21 cellular contexts compared by ENCODE assay signal in genomic region chr17:66959641-66960375, GRCh38. TPM values are rescaled to one million over a fixed set of nuclear protein-coding genes. Genes with fewer than 3 reads are reported as not detected.
"Had no signal": no experiment of that assay in that cellular context is flagged by ENCODE, and none has a peak within 500 bp of the region (broad histone marks: within the 10 kb centered on the region; RNA-seq: fewer than 3 reads in every experiment).

No MANE protein-coding gene starts in this region.

- H3K36me3 ChIP-seq: adrenal gland, breast epithelium had no signal

- H3K4me1 ChIP-seq: breast epithelium had no signal

- H3K9me3 ChIP-seq: adrenal gland, breast epithelium had no signal

- DNase-seq: activated CD4-positive, alpha-beta T cell treated with anti-CD3 and anti-CD28 coated beads for 48 hours; activated CD4-positive, alpha-beta T cell treated with anti-CD3 and anti-CD28 coated beads, Interleukin-2, amount 50 U/mL, for 4 hours; activated CD4-positive, CD25-positive, alpha-beta regulatory T cell treated with anti-CD3 and anti-CD28 coated beads, Interleukin-2, amount 50 U/mL, for 72 hours; activated CD8-positive, alpha-beta memory T cell treated with anti-CD3 and anti-CD28 coated beads, Interleukin-2, amount 50 U/mL, for 48 hours; activated CD8-positive, alpha-beta T cell treated with anti-CD3 and anti-CD28 coated beads, Interleukin-2, amount 10 ng/mL, durations not matched to agents 7 days and 5 days; activated naive CD4-positive, alpha-beta T cell treated with anti-CD3 and anti-CD28 coated beads, Interleukin-2, amount 50 U/mL, for 16 hours; activated naive CD8-positive, alpha-beta T cell treated with anti-CD3 and anti-CD28 coated beads, Interleukin-2, amount 10 ng/mL, durations not matched to agents 7 days and 5 days; activated T-cell treated with anti-CD3 and anti-CD28 coated beads, Interleukin-2, amount 50 U/mL, for 1 hour; adrenal gland; anterior cingulate cortex; caudate nucleus; Kasumi-1; NCI-H1048; NCI-H187 treated with DMSO at 0.1 percent for 48 hours; NCI-H2081 treated with DMSO at 0.1 percent for 48 hours; NCI-H446; NCI-H526 treated with DMSO at 0.1 percent for 48 hours; SHP77 had no signal

- ATAC-seq: activated CD8-positive, alpha-beta T cell treated with anti-CD3 and anti-CD28 coated beads, Interleukin-2, amount 10 ng/mL, durations not matched to agents 7 days and 5 days; WTC11 had no signal

- H3K4me3 ChIP-seq: adrenal gland, breast epithelium had no signal

- H3K27ac ChIP-seq: adrenal gland, breast epithelium had no signal

RNA-seq across cellular contexts. Expression of gene CACNG4, which starts 4.7 kb away (rescaled TPM):
- total RNA-seq: activated CD8-positive, alpha-beta T cell treated with anti-CD3 and anti-CD28 coated beads, Interleukin-2, amount 10 ng/mL, durations not matched to agents 7 days and 5 days; activated naive CD8-positive, alpha-beta T cell treated with anti-CD3 and anti-CD28 coated beads, Interleukin-2, amount 10 ng/mL, durations not matched to agents 7 days and 5 days; SK-MEL-5 had no signal
